Comparison of ENCODE assay signal across 1 cellular context in the genomic region with DNA sequence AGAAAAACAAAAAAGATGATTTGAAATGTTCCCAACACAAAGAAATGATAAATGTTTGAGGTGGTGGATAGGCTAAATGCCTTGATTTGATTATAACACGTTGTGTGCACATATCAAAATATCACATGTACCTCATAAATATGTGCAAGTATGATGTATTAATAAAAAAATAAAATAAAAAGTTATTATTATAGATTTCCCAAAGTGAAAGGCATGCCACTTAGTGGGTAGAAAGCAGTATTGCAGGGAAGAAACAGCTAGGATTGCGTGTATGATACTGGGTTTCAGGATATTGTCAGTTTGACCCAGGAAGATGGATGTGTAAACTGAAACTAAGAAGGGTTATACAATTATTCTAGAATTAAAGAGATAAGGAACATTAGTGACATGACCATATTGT.
TF ChIP-seq lines count a peak whose summit lies in the region.

No MANE protein-coding gene starts in this region.

TF ChIP-seq in GM23338, 12 proteins besides CTCF, POLR2A, EP300 and RAD21 (continued from another document):
- TF ChIP-seq, protein P1, sequence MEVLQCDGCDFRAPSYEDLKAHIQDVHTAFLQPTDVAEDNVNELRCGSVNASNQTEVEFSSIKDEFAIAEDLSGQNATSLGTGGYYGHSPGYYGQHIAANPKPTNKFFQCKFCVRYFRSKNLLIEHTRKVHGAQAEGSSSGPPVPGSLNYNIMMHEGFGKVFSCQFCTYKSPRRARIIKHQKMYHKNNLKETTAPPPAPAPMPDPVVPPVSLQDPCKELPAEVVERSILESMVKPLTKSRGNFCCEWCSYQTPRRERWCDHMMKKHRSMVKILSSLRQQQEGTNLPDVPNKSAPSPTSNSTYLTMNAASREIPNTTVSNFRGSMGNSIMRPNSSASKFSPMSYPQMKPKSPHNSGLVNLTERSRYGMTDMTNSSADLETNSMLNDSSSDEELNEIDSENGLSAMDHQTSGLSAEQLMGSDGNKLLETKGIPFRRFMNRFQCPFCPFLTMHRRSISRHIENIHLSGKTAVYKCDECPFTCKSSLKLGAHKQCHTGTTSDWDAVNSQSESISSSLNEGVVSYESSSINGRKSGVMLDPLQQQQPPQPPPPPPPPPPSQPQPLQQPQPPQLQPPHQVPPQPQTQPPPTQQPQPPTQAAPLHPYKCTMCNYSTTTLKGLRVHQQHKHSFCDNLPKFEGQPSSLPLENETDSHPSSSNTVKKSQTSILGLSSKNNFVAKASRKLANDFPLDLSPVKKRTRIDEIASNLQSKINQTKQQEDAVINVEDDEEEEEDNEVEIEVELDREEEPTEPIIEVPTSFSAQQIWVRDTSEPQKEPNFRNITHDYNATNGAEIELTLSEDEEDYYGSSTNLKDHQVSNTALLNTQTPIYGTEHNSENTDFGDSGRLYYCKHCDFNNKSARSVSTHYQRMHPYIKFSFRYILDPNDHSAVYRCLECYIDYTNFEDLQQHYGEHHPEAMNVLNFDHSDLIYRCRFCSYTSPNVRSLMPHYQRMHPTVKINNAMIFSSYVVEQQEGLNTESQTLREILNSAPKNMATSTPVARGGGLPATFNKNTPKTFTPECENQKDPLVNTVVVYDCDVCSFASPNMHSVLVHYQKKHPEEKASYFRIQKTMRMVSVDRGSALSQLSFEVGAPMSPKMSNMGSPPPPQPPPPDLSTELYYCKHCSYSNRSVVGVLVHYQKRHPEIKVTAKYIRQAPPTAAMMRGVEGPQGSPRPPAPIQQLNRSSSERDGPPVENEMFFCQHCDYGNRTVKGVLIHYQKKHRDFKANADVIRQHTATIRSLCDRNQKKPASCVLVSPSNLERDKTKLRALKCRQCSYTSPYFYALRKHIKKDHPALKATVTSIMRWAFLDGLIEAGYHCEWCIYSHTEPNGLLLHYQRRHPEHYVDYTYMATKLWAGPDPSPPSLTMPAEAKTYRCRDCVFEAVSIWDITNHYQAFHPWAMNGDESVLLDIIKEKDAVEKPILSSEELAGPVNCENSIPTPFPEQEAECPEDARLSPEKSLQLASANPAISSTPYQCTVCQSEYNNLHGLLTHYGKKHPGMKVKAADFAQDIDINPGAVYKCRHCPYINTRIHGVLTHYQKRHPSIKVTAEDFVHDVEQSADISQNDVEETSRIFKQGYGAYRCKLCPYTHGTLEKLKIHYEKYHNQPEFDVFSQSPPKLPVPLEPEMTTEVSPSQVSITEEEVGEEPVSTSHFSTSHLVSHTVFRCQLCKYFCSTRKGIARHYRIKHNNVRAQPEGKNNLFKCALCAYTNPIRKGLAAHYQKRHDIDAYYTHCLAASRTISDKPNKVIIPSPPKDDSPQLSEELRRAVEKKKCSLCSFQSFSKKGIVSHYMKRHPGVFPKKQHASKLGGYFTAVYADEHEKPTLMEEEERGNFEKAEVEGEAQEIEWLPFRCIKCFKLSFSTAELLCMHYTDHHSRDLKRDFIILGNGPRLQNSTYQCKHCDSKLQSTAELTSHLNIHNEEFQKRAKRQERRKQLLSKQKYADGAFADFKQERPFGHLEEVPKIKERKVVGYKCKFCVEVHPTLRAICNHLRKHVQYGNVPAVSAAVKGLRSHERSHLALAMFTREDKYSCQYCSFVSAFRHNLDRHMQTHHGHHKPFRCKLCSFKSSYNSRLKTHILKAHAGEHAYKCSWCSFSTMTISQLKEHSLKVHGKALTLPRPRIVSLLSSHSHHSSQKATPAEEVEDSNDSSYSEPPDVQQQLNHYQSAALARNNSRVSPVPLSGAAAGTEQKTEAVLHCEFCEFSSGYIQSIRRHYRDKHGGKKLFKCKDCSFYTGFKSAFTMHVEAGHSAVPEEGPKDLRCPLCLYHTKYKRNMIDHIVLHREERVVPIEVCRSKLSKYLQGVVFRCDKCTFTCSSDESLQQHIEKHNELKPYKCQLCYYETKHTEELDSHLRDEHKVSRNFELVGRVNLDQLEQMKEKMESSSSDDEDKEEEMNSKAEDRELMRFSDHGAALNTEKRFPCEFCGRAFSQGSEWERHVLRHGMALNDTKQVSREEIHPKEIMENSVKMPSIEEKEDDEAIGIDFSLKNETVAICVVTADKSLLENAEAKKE (CRISPR knock-in tag; IDR thresholded peaks at IDR 0.05) = no peak
- TF ChIP-seq ZNF331 (CRISPR knock-in tag; IDR thresholded peaks at IDR 0.05; ENCODE audit: low read depth) = no peak
- no peak for TF ChIP-seq STAT1 (IDR thresholded peaks at IDR 0.05; ENCODE audit: unreplicated experiment)
